In the genomic region with DNA sequence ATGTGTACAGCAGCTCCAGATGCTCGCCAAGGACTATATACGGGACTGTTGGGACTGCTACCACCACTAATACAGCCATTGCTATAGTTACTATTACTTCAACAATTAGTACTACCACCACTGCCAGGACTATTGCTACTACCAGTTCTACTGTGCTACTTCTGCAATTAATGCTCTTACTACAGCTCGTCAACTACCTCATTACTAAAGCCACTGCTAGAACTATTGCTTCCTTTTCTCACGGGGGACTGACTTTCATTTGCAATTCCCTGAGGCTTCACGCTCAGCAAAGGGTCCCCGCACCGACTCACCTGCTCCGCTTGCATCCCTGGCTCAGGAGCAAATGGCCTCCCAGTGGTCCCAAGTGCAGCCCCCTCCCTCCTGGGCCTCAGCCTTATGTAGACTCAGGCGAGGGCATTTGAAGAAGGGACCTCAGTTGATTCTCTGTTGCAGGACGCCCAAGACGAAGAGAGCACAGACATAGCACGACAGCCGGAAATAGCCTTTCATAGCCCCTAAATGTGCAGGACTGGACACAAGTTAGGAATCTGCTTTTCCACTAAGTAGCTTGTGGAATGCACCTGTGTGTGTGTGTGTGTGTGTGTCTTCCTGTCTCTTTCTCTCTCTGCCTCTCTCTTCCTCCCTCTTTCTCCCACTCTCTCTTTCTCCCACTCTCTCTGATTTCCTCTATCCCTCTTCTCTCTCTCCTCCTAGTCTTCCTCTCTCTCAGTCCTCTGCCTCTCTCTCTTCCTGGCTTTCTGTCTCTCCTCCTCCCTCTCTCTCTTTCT, we compare ENCODE assay signal across 12 cellular contexts.
"Had no signal": no experiment of that assay in that cellular context is flagged by ENCODE, and none has a peak within 500 bp of the region (broad histone marks: within the 10 kb centered on the region; RNA-seq: fewer than 3 reads in every experiment).

No MANE protein-coding gene starts in this region.

- DNase-seq: activated CD4-positive, CD25-positive, alpha-beta regulatory T cell; activated gamma-delta T cell; amygdala; hippocampal formation; pancreas; stimulated activated CD4-positive, alpha-beta T cell treated with anti-CD3 and anti-CD28 coated beads, Interleukin-4, amount 100 ng/mL, for 1 hour; stimulated activated CD8-positive, alpha-beta memory T cell treated with anti-CD3 and anti-CD28 coated beads, Interleukin-4, amount 100 ng/mL, for 48 hours; stimulated activated naive CD8-positive, alpha-beta T cell treated with anti-CD3 and anti-CD28 coated beads, Interleukin-15, amount 100 ng/mL, for 72 hours; testis had no signal

- H3K4me1 ChIP-seq: pancreas, testis had no signal

- H3K9me3 ChIP-seq: pancreas, testis had no signal

- H3K36me3 Mint-ChIP-seq: activated naive CD8-positive, alpha-beta T cell; brain had no signal

- H3K4me3 Mint-ChIP-seq: activated naive CD8-positive, alpha-beta T cell; brain; neural crest cell; stimulated activated naive CD8-positive, alpha-beta T cell treated with anti-CD3 and anti-CD28 coated beads, Interleukin-15, amount 100 ng/mL, for 72 hours had no signal

- H3K27ac Mint-ChIP-seq: activated naive CD8-positive, alpha-beta T cell; brain had no signal

- H3K27ac ChIP-seq: pancreas, testis had no signal

- H3K36me3 ChIP-seq: pancreas had no signal

- H3K4me3 ChIP-seq: pancreas, testis had no signal

- H3K9me3 Mint-ChIP-seq: neural crest cell; stimulated activated naive CD8-positive, alpha-beta T cell treated with anti-CD3 and anti-CD28 coated beads, Interleukin-15, amount 100 ng/mL, for 72 hours had no signal

- H3K27me3 ChIP-seq: pancreas, testis had no signal

- H3K4me1 Mint-ChIP-seq: brain; neural crest cell; stimulated activated naive CD8-positive, alpha-beta T cell treated with anti-CD3 and anti-CD28 coated beads, Interleukin-15, amount 100 ng/mL, for 72 hours had no signal

- ATAC-seq: pancreas; stimulated activated naive CD8-positive, alpha-beta T cell treated with anti-CD3 and anti-CD28 coated beads, Interleukin-15, amount 100 ng/mL, for 72 hours had no signal
